In the genomic region with DNA sequence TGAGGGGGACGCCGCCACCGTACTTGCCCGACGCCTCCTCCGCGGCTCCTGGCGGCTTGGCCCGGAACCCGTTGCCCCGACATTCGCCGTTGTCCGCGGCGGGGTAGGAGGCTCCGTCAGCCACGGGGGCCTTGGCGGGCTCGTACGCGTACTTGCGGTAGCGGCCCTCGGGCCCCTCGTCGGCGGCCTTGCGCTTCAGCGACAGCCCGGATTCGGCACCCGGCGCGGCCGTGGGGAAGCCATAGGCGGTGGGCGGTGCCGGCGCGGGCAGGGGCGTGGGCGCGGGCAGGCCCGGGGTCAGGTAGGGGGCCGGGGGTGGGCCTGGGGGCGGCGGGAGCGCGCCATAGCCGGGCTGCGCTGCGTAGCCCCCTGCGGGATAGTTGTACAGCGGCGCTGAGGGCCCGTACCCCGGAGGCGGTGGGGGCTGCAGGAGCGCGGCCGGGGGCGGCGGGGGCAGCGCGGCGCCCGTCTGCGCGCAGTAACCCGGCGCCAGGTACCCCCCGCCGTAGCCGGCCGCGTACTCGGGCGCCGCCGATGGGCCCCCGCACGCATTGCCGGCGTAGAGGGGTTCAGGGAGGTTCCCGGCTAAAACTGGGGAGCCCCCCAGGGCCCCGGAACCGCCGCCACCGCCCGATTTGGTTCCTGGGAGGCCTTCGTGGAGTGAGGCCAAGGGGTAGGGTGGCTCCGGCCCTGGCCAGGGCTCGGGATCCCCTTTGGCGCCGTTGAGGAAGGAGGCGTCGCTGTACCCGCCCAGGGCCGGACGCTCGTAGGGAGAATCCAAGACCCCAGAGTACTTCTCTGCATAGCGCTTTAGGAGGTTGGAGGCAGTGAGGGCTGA, we compare ENCODE assay signal across 8 cellular contexts. TPM values are rescaled to one million over a fixed set of nuclear protein-coding genes. Genes with fewer than 3 reads are reported as not detected.
A peak's percentile ranks its signal among the peaks of the same experiment; 100 is the strongest.
DNase-seq lines count a peak whose midpoint lies in the region; ATAC-seq, FAIRE-seq and TF ChIP-seq lines count a peak whose summit lies in the region.

No MANE protein-coding gene starts in this region.

- intact Hi-C loops in activated CD4-positive, alpha-beta T cell treated with anti-CD3 and anti-CD28 coated beads, Interleukin-2, amount 10 ng/mL, durations not matched to agents 24 days and 14 days (cut with micrococcal nuclease) = loop anchor here (2.0 to 10.0 kb wide), 3 partner anchors 53 to 399 kb away; partner anchors contain the start of genes SCN8A and SLC4A8
- intact Hi-C loops in Calu3 (cut with micrococcal nuclease; ENCODE audit: unreplicated experiment) = no loop called here

- H3K27me3 Mint-ChIP-seq in activated CD4-positive, alpha-beta T cell treated with anti-CD3 and anti-CD28 coated beads, Interleukin-2, amount 10 ng/mL, durations not matched to agents 24 days and 14 days = peaks cover 25% of the 10 kb centered on the region
- H3K27me3 Mint-ChIP-seq in Calu3 (ENCODE audit: unreplicated experiment) = no peaks in the 10 kb centered on the region

- peaks cover 9% of the 10 kb centered on the region for H3K4me1 Mint-ChIP-seq in activated CD4-positive, alpha-beta T cell treated with anti-CD3 and anti-CD28 coated beads, Interleukin-2, amount 10 ng/mL, durations not matched to agents 24 days and 14 days
- H3K4me1 Mint-ChIP-seq in Calu3 (ENCODE audit: low read depth, unreplicated experiment) = no peaks in the 10 kb centered on the region

- H3K27me3 ChIP-seq in gastroesophageal sphincter (peaks cover 73% of the 10 kb centered on the region), small intestine (ENCODE audit: control insufficient read depth in 2 of 2, insufficient read depth in 2 of 2, low read length in 2 of 2) (no peaks in the 10 kb centered on the region)

- no peak overlapping the region for H3K27ac Mint-ChIP-seq in activated CD4-positive, alpha-beta T cell treated with anti-CD3 and anti-CD28 coated beads, Interleukin-2, amount 10 ng/mL, durations not matched to agents 24 days and 14 days
- no peak overlapping the region for H3K27ac Mint-ChIP-seq in Calu3 (ENCODE audit: unreplicated experiment)

- H3K9me3 ChIP-seq in gastroesophageal sphincter (no peaks in the 10 kb centered on the region), small intestine (ENCODE audit: control insufficient read depth, low read depth) (no peaks in the 10 kb centered on the region)

- FAIRE-seq in small intestine (lab: Jason Lieb, UNC) = no peak

- CTCF ChIA-PET in Calu3 (lab: Charles Lee) = no interaction called here

- WGBS in gastroesophageal sphincter (ENCODE audit: low coverage in 1 of 2), 2 donors = 60% methylated on average over 1 of the region's 103 CpGs; no CpG with 5 or more reads in 1 of the 2 donors
- WGBS in small intestine, 3 donors = 56 to 76% (median 66%) methylated on average over 62 to 103 of the region's 103 CpGs

- peak; percentile 79 for DNase-seq in activated CD4-positive, alpha-beta T cell treated with anti-CD3 and anti-CD28 coated beads, Interleukin-2, amount 10 ng/mL, durations not matched to agents 24 days and 14 days
- no peak for DNase-seq in small intestine
- DNase-seq in Calu3 = no peak

- H3K36me3 Mint-ChIP-seq in activated CD4-positive, alpha-beta T cell treated with anti-CD3 and anti-CD28 coated beads, Interleukin-2, amount 10 ng/mL, durations not matched to agents 24 days and 14 days (ENCODE audit: low read depth) = no peaks in the 10 kb centered on the region
- no peaks in the 10 kb centered on the region for H3K36me3 Mint-ChIP-seq in Calu3 (ENCODE audit: insufficient read depth, unreplicated experiment)

- TF ChIP-seq POLR2A in gastroesophageal sphincter (IDR thresholded peaks at IDR 0.05) = no peak

- H3K4me1 ChIP-seq in gastroesophageal sphincter (peaks cover 0 to 27% (median 0%) of the 10 kb centered on the region in 3 donors), small intestine (ENCODE audit: control insufficient read depth in 2 of 2, insufficient read depth in 1 of 2, low read depth in 1 of 2, low read length in 1 of 2) (no peaks in the 10 kb centered on the region)

- H3K4me3 Mint-ChIP-seq in activated CD4-positive, alpha-beta T cell treated with anti-CD3 and anti-CD28 coated beads, Interleukin-2, amount 10 ng/mL, durations not matched to agents 24 days and 14 days = peak overlapping the region; percentile 28
- H3K4me3 Mint-ChIP-seq in Calu3 (ENCODE audit: low read depth, unreplicated experiment) = no peak overlapping the region

- no peaks in the 10 kb centered on the region for H3K9me3 Mint-ChIP-seq in activated CD4-positive, alpha-beta T cell treated with anti-CD3 and anti-CD28 coated beads, Interleukin-2, amount 10 ng/mL, durations not matched to agents 24 days and 14 days
- H3K9me3 Mint-ChIP-seq in Calu3 (ENCODE audit: low read depth, unreplicated experiment) = no peaks in the 10 kb centered on the region

- no peak for TF ChIP-seq CTCF in gastroesophageal sphincter (IDR thresholded peaks at IDR 0.05)
- no peak for TF ChIP-seq CTCF in Calu3 (IDR thresholded peaks at IDR 0.05; ENCODE audit: unreplicated experiment)

- peak overlapping the region in 1 of 2 donors; percentile 55 for H3K4me3 ChIP-seq in gastroesophageal sphincter
- H3K4me3 ChIP-seq in small intestine (ENCODE audit: low read depth in 1 of 2, low read length in 2 of 2) = peak overlapping the region; percentile 41 to 45

- H3K27ac ChIP-seq in gastroesophageal sphincter = peak overlapping the region in 3 of 4 donors; percentile 14 to 57 (median 35)
- peak overlapping the region; percentile 22 to 70 for H3K27ac ChIP-seq in small intestine (ENCODE audit: low read depth in 1 of 2, low read length in 1 of 2)

- no TSS peak for BruUV-seq in Calu3 (replicated peaks; lab: Mats Ljungman, UMichigan)

- no peaks in the 10 kb centered on the region for H3K36me3 ChIP-seq in gastroesophageal sphincter
- H3K36me3 ChIP-seq in small intestine (ENCODE audit: control insufficient read depth in 2 of 2, insufficient read depth in 2 of 2, low read length in 2 of 2) = no peaks in the 10 kb centered on the region

- no peak for TF ChIP-seq EP300 in gastroesophageal sphincter (IDR thresholded peaks at IDR 0.05)

- peak; percentile 21 for ATAC-seq in GM21360 (IDR thresholded peaks at IDR 0.05; ENCODE audit: unreplicated experiment)
- no peak for ATAC-seq in gastroesophageal sphincter
- ATAC-seq in GM18873 (IDR thresholded peaks at IDR 0.05; ENCODE audit: low FRiP score, unreplicated experiment) = no peak
- ATAC-seq in HG02970 (IDR thresholded peaks at IDR 0.05; ENCODE audit: low FRiP score, unreplicated experiment) = no peak
- ATAC-seq in GM18868 (IDR thresholded peaks at IDR 0.05; ENCODE audit: unreplicated experiment) = no peak

RNA-seq across cellular contexts. Expression of gene FIGNL2, which starts 26.9 kb away (rescaled TPM):
- 0.30 and 0.33 TPM in 2 replicates for total RNA-seq in activated CD4-positive, alpha-beta T cell treated with anti-CD3 and anti-CD28 coated beads, Interleukin-2, amount 10 ng/mL, durations not matched to agents 24 days and 14 days
- under 1 TPM in 3 of 4 donors, not detected in 1; 0.13 to 0.35 (median 0.16) TPM for total RNA-seq in gastroesophageal sphincter
- under 1 TPM in 1 of 3 donors, not detected in 2; 0.39 TPM for polyA plus RNA-seq in small intestine
- not detected in 2 replicates for total RNA-seq in Calu3 (2022)
